In the genomic region with DNA sequence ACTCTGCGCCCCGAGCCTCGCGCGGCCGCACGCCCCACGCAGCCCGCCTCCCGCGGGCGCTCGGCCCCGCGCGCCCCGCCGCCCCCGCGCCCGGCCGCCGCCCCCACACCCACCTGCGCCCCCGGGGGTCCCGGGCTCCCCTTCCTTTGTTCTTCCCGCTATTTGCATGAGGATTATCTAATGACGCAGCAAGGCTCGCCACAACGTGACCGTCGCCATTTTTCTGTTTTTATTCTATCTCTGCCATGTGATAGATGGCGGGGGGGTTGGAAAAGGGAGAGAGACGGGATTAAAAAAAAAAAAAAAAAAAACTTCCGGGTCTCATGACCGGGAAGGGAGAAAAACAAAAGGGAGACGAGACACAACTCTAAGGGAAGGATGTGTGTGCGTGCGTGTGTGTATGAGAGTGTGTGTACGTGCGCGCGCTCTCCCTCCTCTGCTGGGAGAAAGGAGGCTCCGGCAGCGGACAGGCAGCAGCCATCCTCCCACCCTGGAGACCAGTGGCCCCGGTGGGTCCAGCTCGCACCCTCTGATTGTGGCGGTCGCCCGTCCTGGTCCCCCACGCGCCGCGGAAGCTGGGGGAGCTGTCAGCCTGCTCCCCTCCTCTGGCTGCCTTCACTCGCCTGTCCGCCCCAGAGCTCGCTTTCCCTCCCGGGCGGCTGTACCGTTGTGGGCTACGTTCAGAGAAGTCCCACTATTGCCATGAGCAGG, we compare ENCODE assay signal across 1 cellular context.
TF ChIP-seq lines count a peak whose summit lies in the region.

No MANE protein-coding gene starts in this region.

TF ChIP-seq in HEK293, 187 proteins besides CTCF, POLR2A, EP300 and RAD21 (continued from another document and continues in another):
- TF ChIP-seq ZSCAN4 (tag by site-specific recombination; IDR thresholded peaks at IDR 0.05) = peak; percentile 96
- no peak for TF ChIP-seq ZNF404 (tag by site-specific recombination; IDR thresholded peaks at IDR 0.05)
- TF ChIP-seq SP7 (tag by site-specific recombination; IDR thresholded peaks at IDR 0.05) = peak; percentile 74
- no peak for TF ChIP-seq ZNF311 (tag by site-specific recombination; IDR thresholded peaks at IDR 0.05; ENCODE audit: borderline replicate concordance)
- TF ChIP-seq ZNF423 (tag by site-specific recombination; IDR thresholded peaks at IDR 0.05) = no peak
- no peak for TF ChIP-seq ZBTB1 (tag by site-specific recombination; IDR thresholded peaks at IDR 0.05)
- TF ChIP-seq ZNF510 (tag by site-specific recombination; IDR thresholded peaks at IDR 0.05; ENCODE audit: insufficient replicate concordance) = no peak
- TF ChIP-seq FEZF1 (tag by site-specific recombination; IDR thresholded peaks at IDR 0.05) = no peak
- TF ChIP-seq ZNF629 (tag by site-specific recombination; IDR thresholded peaks at IDR 0.05) = peak; percentile 59; the same call in 1 of the 2 replicates
- peak; percentile 83 for TF ChIP-seq ZBTB26 (tag by site-specific recombination; optimal IDR thresholded peaks at IDR 0.05)
- no peak for TF ChIP-seq ZNF776 (tag by site-specific recombination; IDR thresholded peaks at IDR 0.05; ENCODE audit: borderline replicate concordance)
- TF ChIP-seq ZNF114 (tag by site-specific recombination; IDR thresholded peaks at IDR 0.05) = no peak
- no peak for TF ChIP-seq ZNF202 (tag by site-specific recombination; IDR thresholded peaks at IDR 0.05; ENCODE audit: borderline replicate concordance)
- TF ChIP-seq, protein P1, sequence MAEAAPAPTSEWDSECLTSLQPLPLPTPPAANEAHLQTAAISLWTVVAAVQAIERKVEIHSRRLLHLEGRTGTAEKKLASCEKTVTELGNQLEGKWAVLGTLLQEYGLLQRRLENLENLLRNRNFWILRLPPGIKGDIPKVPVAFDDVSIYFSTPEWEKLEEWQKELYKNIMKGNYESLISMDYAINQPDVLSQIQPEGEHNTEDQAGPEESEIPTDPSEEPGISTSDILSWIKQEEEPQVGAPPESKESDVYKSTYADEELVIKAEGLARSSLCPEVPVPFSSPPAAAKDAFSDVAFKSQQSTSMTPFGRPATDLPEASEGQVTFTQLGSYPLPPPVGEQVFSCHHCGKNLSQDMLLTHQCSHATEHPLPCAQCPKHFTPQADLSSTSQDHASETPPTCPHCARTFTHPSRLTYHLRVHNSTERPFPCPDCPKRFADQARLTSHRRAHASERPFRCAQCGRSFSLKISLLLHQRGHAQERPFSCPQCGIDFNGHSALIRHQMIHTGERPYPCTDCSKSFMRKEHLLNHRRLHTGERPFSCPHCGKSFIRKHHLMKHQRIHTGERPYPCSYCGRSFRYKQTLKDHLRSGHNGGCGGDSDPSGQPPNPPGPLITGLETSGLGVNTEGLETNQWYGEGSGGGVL (tag by site-specific recombination; IDR thresholded peaks at IDR 0.05) = peak; percentile 73
- TF ChIP-seq ZNF214 (tag by site-specific recombination; IDR thresholded peaks at IDR 0.05; ENCODE audit: borderline replicate concordance) = no peak
- TF ChIP-seq SCRT1 (tag by site-specific recombination; IDR thresholded peaks at IDR 0.05; ENCODE audit: borderline replicate concordance) = no peak
- TF ChIP-seq ZNF155 (tag by site-specific recombination; IDR thresholded peaks at IDR 0.05) = no peak
- TF ChIP-seq TRIM28 (IDR thresholded peaks at IDR 0.05; ENCODE audit: borderline replicate concordance, low read length) = no peak
- TF ChIP-seq ZNF626 (tag by site-specific recombination; IDR thresholded peaks at IDR 0.05) = no peak
- TF ChIP-seq ZNF18 (tag by site-specific recombination; IDR thresholded peaks at IDR 0.05) = no peak
- no peak for TF ChIP-seq ZSCAN5A (tag by site-specific recombination; IDR thresholded peaks at IDR 0.05)
- no peak for TF ChIP-seq GFI1B (tag by site-specific recombination; IDR thresholded peaks at IDR 0.05)
- TF ChIP-seq ZNF707 (tag by site-specific recombination; IDR thresholded peaks at IDR 0.05) = no peak
- TF ChIP-seq ZEB2 (tag by site-specific recombination; IDR thresholded peaks at IDR 0.05) = peak; percentile 76
- TF ChIP-seq ZNF555 (tag by site-specific recombination; conservative IDR thresholded peaks at IDR 0.05) = no peak
- TF ChIP-seq KLF1 (tag by site-specific recombination; IDR thresholded peaks at IDR 0.05) = no peak
- TF ChIP-seq REST (tag by site-specific recombination; IDR thresholded peaks at IDR 0.05) = peak; percentile 47; the same call in 1 of the 2 replicates
- TF ChIP-seq, protein P2, sequence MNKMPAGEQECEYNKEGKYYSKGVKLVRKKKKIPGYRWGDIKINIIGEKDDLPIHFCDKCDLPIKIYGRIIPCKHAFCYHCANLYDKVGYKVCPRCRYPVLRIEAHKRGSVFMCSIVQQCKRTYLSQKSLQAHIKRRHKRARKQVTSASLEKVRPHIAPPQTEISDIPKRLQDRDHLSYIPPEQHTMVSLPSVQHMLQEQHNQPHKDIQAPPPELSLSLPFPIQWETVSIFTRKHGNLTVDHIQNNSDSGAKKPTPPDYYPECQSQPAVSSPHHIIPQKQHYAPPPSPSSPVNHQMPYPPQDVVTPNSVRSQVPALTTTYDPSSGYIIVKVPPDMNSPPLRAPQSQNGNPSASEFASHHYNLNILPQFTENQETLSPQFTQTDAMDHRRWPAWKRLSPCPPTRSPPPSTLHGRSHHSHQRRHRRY (tag by site-specific recombination; IDR thresholded peaks at IDR 0.05) = no peak
- peak; percentile 21; the same call in 1 of the 2 replicates for TF ChIP-seq PRDM6 (tag by site-specific recombination; IDR thresholded peaks at IDR 0.05)
- TF ChIP-seq ZNF624 (tag by site-specific recombination; IDR thresholded peaks at IDR 0.05) = no peak
- no peak for TF ChIP-seq ZNF747 (tag by site-specific recombination; IDR thresholded peaks at IDR 0.05)
- TF ChIP-seq BCL11B (tag by site-specific recombination; IDR thresholded peaks at IDR 0.05; ENCODE audit: low read depth) = 0 out of 2 replicates have a peak, but pooled peaks have one; percentile 19
- no peak for TF ChIP-seq PRDM4 (tag by site-specific recombination; IDR thresholded peaks at IDR 0.05)
- no peak for TF ChIP-seq ZNF302 (tag by site-specific recombination; IDR thresholded peaks at IDR 0.05; ENCODE audit: low read depth)
- no peak for TF ChIP-seq ZNF837 (tag by site-specific recombination; IDR thresholded peaks at IDR 0.05)
- TF ChIP-seq ZBTB8A (tag by site-specific recombination; IDR thresholded peaks at IDR 0.05) = peak; percentile 76
- TF ChIP-seq ZNF549 (tag by site-specific recombination; IDR thresholded peaks at IDR 0.05) = no peak
- TF ChIP-seq ZNF223 (tag by site-specific recombination; IDR thresholded peaks at IDR 0.05) = no peak; the same call in 1 of the 2 replicates
- peak; percentile 56; the same call in 1 of the 2 replicates for TF ChIP-seq ZNF600 (tag by site-specific recombination; IDR thresholded peaks at IDR 0.05)
- no peak for TF ChIP-seq OVOL3 (tag by site-specific recombination; IDR thresholded peaks at IDR 0.05)
- no peak for TF ChIP-seq GLI4 (tag by site-specific recombination; IDR thresholded peaks at IDR 0.05)
